8 cellular contexts compared by ENCODE assay signal in genomic region chr5:145887976-145888574, GRCh38. TPM values are rescaled to one million over a fixed set of nuclear protein-coding genes. Genes with fewer than 3 reads are reported as not detected.
A peak's percentile ranks its signal among the peaks of the same experiment; 100 is the strongest.
DNase-seq lines count a peak whose midpoint lies in the region; ATAC-seq, FAIRE-seq and TF ChIP-seq lines count a peak whose summit lies in the region.

No MANE protein-coding gene starts in this region.

- peak; percentile 31 for DNase-seq in COR-L47 (lab: John Stamatoyannopoulos, UW)
- peak; percentile 35 to 62 for DNase-seq in HAP-1 (ENCODE audit: low spot score in 2 of 2)
- peak; percentile 49 to 55 for DNase-seq in PC-9
- DNase-seq in esophagus squamous epithelium (lab: John Stamatoyannopoulos, UW): no peak
- peak in 4 of 6 donors; percentile 16 to 63 (median 33) for DNase-seq in pancreas
- DNase-seq in activated T-helper 2 cell treated with anti-CD3 and anti-CD28 coated beads, Interferon-gamma antibody, Interleukin-2, Interleukin-4, amounts not matched to agents 10 μg/mL and 5 μg/mL and 100 μg/mL, durations not matched to agents 14 hours and 24 hours and 36 hours (ENCODE audit: low spot score): no peak

- no peaks in the 10 kb centered on the region; the same call in 1 of the 2 replicates for H3K9me2 ChIP-seq in PC-9 (ENCODE audit: insufficient read depth)

- in situ Hi-C loops in HAP-1 (cut with MboI; ENCODE audit: low sequenced_read_pairs): no loop called here

- intact Hi-C loops in PC-9 (cut with micrococcal nuclease; ENCODE audit: unreplicated experiment) (loop anchor here (1.0 to 10.0 kb wide), 4 partner anchors 53 to 1683 kb away; partner anchors contain the start of gene PRELID2), esophagus squamous epithelium (cut with DNase I) (no loop called here), pancreas (cut with DNase I) (no loop called here)
- intact Hi-C loops in activated T-helper 2 cell treated with anti-CD3 and anti-CD28 coated beads, Interferon-gamma antibody, Interleukin-2, Interleukin-4, amounts not matched to agents 10 μg/mL and 5 μg/mL and 100 μg/mL, durations not matched to agents 14 hours and 24 hours and 36 hours (cut with micrococcal nuclease): no loop called here

- H3K4me3 ChIP-seq in HAP-1: no peak overlapping the region
- H3K4me3 ChIP-seq in PC-9: no peak overlapping the region
- no peak overlapping the region for H3K4me3 ChIP-seq in esophagus squamous epithelium
- H3K4me3 ChIP-seq in pancreas: no peak overlapping the region

- H3K9me3 ChIP-seq in HAP-1: no peaks in the 10 kb centered on the region; the same call in 1 of the 2 replicates
- H3K9me3 ChIP-seq in PC-9 (ENCODE audit: insufficient read depth, low read depth): peaks cover 4% of the 10 kb centered on the region; the same call in 1 of the 2 replicates
- peaks cover 0 to 9% (median 6%) of the 10 kb centered on the region in 3 donors for H3K9me3 ChIP-seq in esophagus squamous epithelium
- H3K9me3 ChIP-seq in pancreas: no peaks in the 10 kb centered on the region

- peak; percentile 80 to 99 (median 97) for ATAC-seq in pancreas
- ATAC-seq in HG03045 (IDR thresholded peaks at IDR 0.05; ENCODE audit: unreplicated experiment): no peak
- ATAC-seq in GM21390 (IDR thresholded peaks at IDR 0.05; ENCODE audit: unreplicated experiment): no peak

- no peak overlapping the region for H3K4me3 Mint-ChIP-seq in activated T-helper 2 cell treated with anti-CD3 and anti-CD28 coated beads, Interferon-gamma antibody, Interleukin-2, Interleukin-4, amounts not matched to agents 10 μg/mL and 5 μg/mL and 100 μg/mL, durations not matched to agents 14 hours and 24 hours and 36 hours (ENCODE audit: low read depth)

- TF ChIP-seq CTCF in PC-9 (conservative IDR thresholded peaks at IDR 0.05): peak; percentile 80
- TF ChIP-seq CTCF in esophagus squamous epithelium (IDR thresholded peaks at IDR 0.05): peak in 5 of 6 experiments; percentile 59 to 74 (median 65)
- peak; percentile 35 to 61 (median 58) for TF ChIP-seq CTCF in pancreas (IDR thresholded peaks at IDR 0.05)

- H3K36me3 ChIP-seq in HAP-1 (replicated peaks) (no peaks in the 10 kb centered on the region), PC-9 (ENCODE audit: low read depth) (no peaks in the 10 kb centered on the region), esophagus squamous epithelium (no peaks in the 10 kb centered on the region), pancreas (no peaks in the 10 kb centered on the region)

- FAIRE-seq in pancreas (lab: Jason Lieb, UNC): no peak

- POLR2A ChIA-PET in PC-9 (lab: Charles Lee; ENCODE audit: unreplicated experiment): interaction anchor here (0.5 to 0.6 kb wide), 2 partner anchors 24 to 559 kb away, joined by 3 read pairs; no protein-coding TSS in a partner anchor

- no peak overlapping the region for H3K27ac ChIP-seq in PC-9
- H3K27ac ChIP-seq in esophagus squamous epithelium: no peak overlapping the region
- H3K27ac ChIP-seq in pancreas: no peak overlapping the region

- H4K20me1 ChIP-seq in PC-9 (ENCODE audit: insufficient read depth): no peaks in the 10 kb centered on the region

- H3K27ac Mint-ChIP-seq in activated T-helper 2 cell treated with anti-CD3 and anti-CD28 coated beads, Interferon-gamma antibody, Interleukin-2, Interleukin-4, amounts not matched to agents 10 μg/mL and 5 μg/mL and 100 μg/mL, durations not matched to agents 14 hours and 24 hours and 36 hours: no peak overlapping the region

- no peak overlapping the region for H2AFZ ChIP-seq in PC-9

- H3K4me1 Mint-ChIP-seq in activated T-helper 2 cell treated with anti-CD3 and anti-CD28 coated beads, Interferon-gamma antibody, Interleukin-2, Interleukin-4, amounts not matched to agents 10 μg/mL and 5 μg/mL and 100 μg/mL, durations not matched to agents 14 hours and 24 hours and 36 hours (ENCODE audit: low read depth): no peaks in the 10 kb centered on the region

- BruUV-seq in PC-9 (replicated peaks; lab: Mats Ljungman, UMichigan): no TSS peak

- no peak overlapping the region for H3K4me2 ChIP-seq in PC-9

- 0 out of 2 replicates have a peak, but pooled peaks cover 2% of the 10 kb centered on the region for H3K27me3 ChIP-seq in HAP-1 (ENCODE audit: low read depth)
- H3K27me3 ChIP-seq in PC-9 (ENCODE audit: insufficient read depth, low read depth): no peaks in the 10 kb centered on the region
- no peaks in the 10 kb centered on the region for H3K27me3 ChIP-seq in esophagus squamous epithelium
- H3K27me3 ChIP-seq in pancreas: no peaks in the 10 kb centered on the region

- H3K4me1 ChIP-seq in HAP-1 (no peaks in the 10 kb centered on the region), PC-9 (replicated peaks; ENCODE audit: insufficient read depth) (no peaks in the 10 kb centered on the region), esophagus squamous epithelium (no peaks in the 10 kb centered on the region), pancreas (no peaks in the 10 kb centered on the region)

- H3K79me2 ChIP-seq in PC-9 (ENCODE audit: low read depth): no peaks in the 10 kb centered on the region

- no peaks in the 10 kb centered on the region for H3K36me3 Mint-ChIP-seq in activated T-helper 2 cell treated with anti-CD3 and anti-CD28 coated beads, Interferon-gamma antibody, Interleukin-2, Interleukin-4, amounts not matched to agents 10 μg/mL and 5 μg/mL and 100 μg/mL, durations not matched to agents 14 hours and 24 hours and 36 hours (ENCODE audit: low read depth)

- no peak for TF ChIP-seq POLR2A in esophagus squamous epithelium (IDR thresholded peaks at IDR 0.05)

- H3F3A ChIP-seq in PC-9 (ENCODE audit: insufficient read depth, low read depth): no peaks in the 10 kb centered on the region

- H3K9me3 Mint-ChIP-seq in activated T-helper 2 cell treated with anti-CD3 and anti-CD28 coated beads, Interferon-gamma antibody, Interleukin-2, Interleukin-4, amounts not matched to agents 10 μg/mL and 5 μg/mL and 100 μg/mL, durations not matched to agents 14 hours and 24 hours and 36 hours: peaks cover 5% of the 10 kb centered on the region

- WGBS in esophagus squamous epithelium, 2 donors: 70 to 75% methylated on average over 5 of the region's 5 CpGs
- 66 to 70% methylated on average over 5 of the region's 5 CpGs for WGBS in pancreas, 2 donors

- CTCF ChIA-PET in PC-9 (lab: Charles Lee): interaction anchor here (0.5 to 1.2 kb wide), 12 partner anchors 15 to 193 kb away, joined by 3 to 5 read pairs (median 3); partner anchors contain the start of gene PRELID2

- H3K27me3 Mint-ChIP-seq in activated T-helper 2 cell treated with anti-CD3 and anti-CD28 coated beads, Interferon-gamma antibody, Interleukin-2, Interleukin-4, amounts not matched to agents 10 μg/mL and 5 μg/mL and 100 μg/mL, durations not matched to agents 14 hours and 24 hours and 36 hours (ENCODE audit: low read depth): peaks cover 7% of the 10 kb centered on the region

RNA-seq across cellular contexts. Expression of gene GRXCR2, which starts 15.3 kb away (rescaled TPM):
- not detected in 2 replicates for total RNA-seq in PC-9 (2021)
- not detected for total RNA-seq in esophagus squamous epithelium
- under 1 TPM in 1 of 6 donors, not detected in 5; 0.12 TPM for total RNA-seq in pancreas
- not detected for polyA plus RNA-seq in pancreas
- total RNA-seq in activated T-helper 2 cell treated with anti-CD3 and anti-CD28 coated beads, Interferon-gamma antibody, Interleukin-2, Interleukin-4, amounts not matched to agents 10 μg/mL and 5 μg/mL and 100 μg/mL, durations not matched to agents 14 hours and 24 hours and 36 hours: not detected in 2 replicates

RNA-seq across cellular contexts. Expression of gene SH3RF2, which starts 48.3 kb away (rescaled TPM):
- 30.9 and 37.2 TPM in 2 replicates for total RNA-seq in PC-9 (2021)
- total RNA-seq in esophagus squamous epithelium: 10 to 100 TPM; 33.4 to 63.1 (median 59.1) TPM
- total RNA-seq in pancreas: 10 to 100 TPM in 5 of 6 donors, 1 to 10 TPM in 1; 6.3 to 18.0 (median 12.8) TPM
- 10 to 100 TPM; 10.3 to 22.4 TPM for polyA plus RNA-seq in pancreas
- 0.21 and 0.57 TPM in 2 replicates for total RNA-seq in activated T-helper 2 cell treated with anti-CD3 and anti-CD28 coated beads, Interferon-gamma antibody, Interleukin-2, Interleukin-4, amounts not matched to agents 10 μg/mL and 5 μg/mL and 100 μg/mL, durations not matched to agents 14 hours and 24 hours and 36 hours

RNA-seq across cellular contexts. Expression of gene PRELID2, which starts 52.9 kb away (rescaled TPM):
- total RNA-seq in PC-9 (2021) (24.8 and 27.7 TPM in 2 replicates), esophagus squamous epithelium (10 to 100 TPM in 1 of 4 donors, 1 to 10 TPM in 2, under 1 TPM in 1; 0.68 to 12.6 (median 6.5) TPM), pancreas (10 to 100 TPM in 4 of 6 donors, 1 to 10 TPM in 2; 9.7 to 15.2 (median 11.1) TPM)
- 1 to 10 TPM; 4.0 to 4.2 TPM for polyA plus RNA-seq in pancreas
- 5.6 and 7.1 TPM in 2 replicates for total RNA-seq in activated T-helper 2 cell treated with anti-CD3 and anti-CD28 coated beads, Interferon-gamma antibody, Interleukin-2, Interleukin-4, amounts not matched to agents 10 μg/mL and 5 μg/mL and 100 μg/mL, durations not matched to agents 14 hours and 24 hours and 36 hours

Comparison
In these comparisons a context has a peak if more than half of its experiments do, and no peak if none do; other contexts are left out.
1. DNase-seq: peak in COR-L47 (single experiment), HAP-1 (2 of 2), PC-9 (2 of 2) and pancreas (4 of 6); none in esophagus squamous epithelium (single experiment) and activated T-helper 2 cell treated with anti-CD3 and anti-CD28 coated beads, Interferon-gamma antibody, Interleukin-2, Interleukin-4, amounts not matched to agents 10 μg/mL and 5 μg/mL and 100 μg/mL, durations not matched to agents 14 hours and 24 hours and 36 hours (single experiment).
2. ATAC-seq: peak in pancreas (4 of 4); none in HG03045 (single experiment) and GM21390 (single experiment).
3. Peak in every context shown above with its lines, with median percentiles within 50 percentile points of each other: CTCF ChIP-seq.